ENCODE assay signal across 12 cellular contexts in genomic region chr4:3342182-3342854, GRCh38. TPM values are rescaled to one million over a fixed set of nuclear protein-coding genes. Genes with fewer than 3 reads are reported as not detected.
DNase-seq lines count a peak whose midpoint lies in the region; ATAC-seq, FAIRE-seq and TF ChIP-seq lines count a peak whose summit lies in the region.
"Had no signal": no experiment of that assay in that cellular context is flagged by ENCODE, and none has a peak within 500 bp of the region (broad histone marks: within the 10 kb centered on the region; RNA-seq: fewer than 3 reads in every experiment).

No MANE protein-coding gene starts in this region.

- H3K27me3 ChIP-seq in Loucy (ENCODE audit: insufficient read depth, low read length, poor library complexity, severe bottlenecking), result no peaks in the 10 kb centered on the region

- H3K36me3 ChIP-seq in Loucy (ENCODE audit: insufficient read depth, low read length), result peaks cover 24% of the 10 kb centered on the region

- no peaks in the 10 kb centered on the region for H3K9me2 ChIP-seq in Loucy (replicated peaks; ENCODE audit: low read depth, low read length)

- H3K9me3 ChIP-seq in Loucy (ENCODE audit: insufficient read depth, low read depth, low read length), result no peaks in the 10 kb centered on the region

- in situ Hi-C loops in astrocyte of the cerebellum (cut with HindIII; ENCODE audit: low sequenced_read_pairs), result no loop called here

- H3K4me2 ChIP-seq in Loucy (ENCODE audit: low read depth, low read length, poor library complexity, severe bottlenecking), result peak overlapping the region; percentile 72

- FAIRE-seq in GM12892 (lab: Jason Lieb, UNC), result no peak
- FAIRE-seq: colon had no signal

- TF ChIP-seq CTCF in Loucy (conservative IDR thresholded peaks at IDR 0.05; ENCODE audit: low read length), result no peak
- no peak for TF ChIP-seq CTCF in astrocyte of the cerebellum (IDR thresholded peaks at IDR 0.05; ENCODE audit: low read depth, low read length, missing control alignments)

- TF ChIP-seq POLR2A in GM12892 (IDR thresholded peaks at IDR 0.05; ENCODE audit: low read depth, low read length), result no peak

- peak overlapping the region; percentile 62 for H3K9ac ChIP-seq in Loucy (ENCODE audit: low read depth, low read length, poor library complexity, severe bottlenecking)

- H2AFZ ChIP-seq in Loucy (ENCODE audit: low read length), result no peak overlapping the region

- DNase-seq in NCI-H510A treated with DMSO at 0.1 percent for 48 hours (lab: John Stamatoyannopoulos, UW) (peak; percentile 32), NCI-H510A (lab: John Stamatoyannopoulos, UW) (no peak), astrocyte of the cerebellum (ENCODE audit: low read depth) (peak; percentile 41), myocyte (ENCODE audit: low read depth) (peak; percentile 51), GM12892 (ENCODE audit: insufficient read length) (no peak)
- no peak for DNase-seq in effector CD4-positive, alpha-beta T cell
- DNase-seq: CD4-positive, alpha-beta memory T cell; NCI-H1048; T-helper 9 cell had no signal

- H3K79me2 ChIP-seq in Loucy (ENCODE audit: insufficient read depth, low read length), result peaks cover 83% of the 10 kb centered on the region

- peaks cover 3% of the 10 kb centered on the region; the same call in 1 of the 2 replicates for H3F3A ChIP-seq in Loucy (ENCODE audit: low read depth)

- H3K4me1 ChIP-seq in Loucy (ENCODE audit: insufficient read depth, low read length, poor library complexity, severe bottlenecking), result peaks cover 42% of the 10 kb centered on the region

- no peak for ATAC-seq in HG02642 (IDR thresholded peaks at IDR 0.05; ENCODE audit: poor library complexity, unreplicated experiment)

- H4K20me1 ChIP-seq in Loucy (ENCODE audit: insufficient read depth, low read length, poor library complexity, severe bottlenecking), result peaks cover 33% of the 10 kb centered on the region

- H3K4me3 ChIP-seq in Loucy (ENCODE audit: low read length, poor library complexity, severe bottlenecking), result peak overlapping the region; percentile 66
- no peak overlapping the region for H3K4me3 ChIP-seq in astrocyte of the cerebellum (ENCODE audit: low read depth, low read length)

RNA-seq across cellular contexts. Expression of gene RGS12, which starts 49.5 kb away (rescaled TPM):
- total RNA-seq in myocyte, result 27.2 and 29.0 TPM in 2 replicates
- polyA plus RNA-seq in myocyte (2012), result 37.9 TPM
- polyA plus RNA-seq in GM12892 (2012; ENCODE audit: missing spikeins), result 1.3 TPM

Comparison
In these comparisons a context has a peak if more than half of its experiments do, and no peak if none do; other contexts are left out.
1. DNase-seq: peak in NCI-H510A treated with DMSO at 0.1 percent for 48 hours (single experiment), astrocyte of the cerebellum (single experiment) and myocyte (single experiment); none in NCI-H510A (single experiment), GM12892 (single experiment) and effector CD4-positive, alpha-beta T cell (single experiment).